1 cellular context compared by ENCODE assay signal in the genomic region with DNA sequence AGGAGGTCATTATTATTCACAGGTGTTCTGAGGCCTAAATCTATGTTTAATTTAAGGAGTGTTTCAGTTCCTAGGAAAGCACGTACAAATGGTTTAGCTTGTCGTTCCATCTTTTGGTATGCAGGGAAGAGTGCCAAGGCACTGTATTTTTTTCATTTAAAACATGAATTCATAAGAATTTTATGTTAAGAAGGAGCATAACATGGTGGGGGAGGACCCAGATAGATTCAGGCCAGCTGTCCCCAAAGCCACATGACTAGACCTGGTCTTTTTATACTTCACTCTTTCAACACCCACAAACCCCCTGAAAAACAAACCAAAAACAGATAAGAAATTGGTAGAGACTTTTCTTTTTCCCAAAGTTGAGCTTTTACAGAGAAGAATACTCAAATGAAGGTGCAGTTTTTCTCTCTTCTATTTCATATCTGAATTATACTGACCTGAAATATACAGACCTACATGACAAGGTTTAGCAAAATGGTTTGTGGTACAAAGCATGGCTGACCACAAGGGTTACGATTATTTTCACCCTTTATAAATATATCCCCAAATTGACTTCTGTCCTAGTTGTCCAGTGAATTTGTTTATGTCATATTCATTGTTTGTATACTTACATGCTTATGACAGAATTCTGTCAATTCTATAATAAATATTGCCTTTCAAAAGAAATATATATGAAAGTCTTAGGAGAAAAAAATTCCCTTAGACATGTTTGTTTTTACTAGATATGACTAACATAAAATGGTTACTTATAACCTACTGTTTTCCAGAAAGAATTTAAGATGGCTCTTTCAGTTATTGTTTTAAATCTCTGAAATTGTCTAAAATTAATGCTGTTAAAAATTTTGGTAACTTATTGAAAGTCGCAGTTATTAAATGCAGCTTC.
TF ChIP-seq lines count a peak whose summit lies in the region.

No MANE protein-coding gene starts in this region.

TF ChIP-seq in GM12878, 131 proteins besides CTCF, POLR2A, EP300 and RAD21:
- TF ChIP-seq MTA3 (IDR thresholded peaks at IDR 0.05; ENCODE audit: borderline replicate concordance, low read length) (no peak), PML (IDR thresholded peaks at IDR 0.05; ENCODE audit: low read length) (no peak), RAD51 (IDR thresholded peaks at IDR 0.05) (peak; percentile 84), NR2F1 (conservative IDR thresholded peaks at IDR 0.05) (peak; percentile 35; the same call in 1 of the 2 replicates), RUNX3 (IDR thresholded peaks at IDR 0.05; ENCODE audit: low read length) (peak; percentile 60; the same call in 1 of the 2 replicates), TARDBP (IDR thresholded peaks at IDR 0.05; ENCODE audit: borderline replicate concordance) (no peak), CEBPB (IDR thresholded peaks at IDR 0.05; ENCODE audit: borderline replicate concordance in 1 of 2, low read depth in 2 of 2, low read length in 2 of 2) (no peak)
- TF ChIP-seq, protein P1, sequence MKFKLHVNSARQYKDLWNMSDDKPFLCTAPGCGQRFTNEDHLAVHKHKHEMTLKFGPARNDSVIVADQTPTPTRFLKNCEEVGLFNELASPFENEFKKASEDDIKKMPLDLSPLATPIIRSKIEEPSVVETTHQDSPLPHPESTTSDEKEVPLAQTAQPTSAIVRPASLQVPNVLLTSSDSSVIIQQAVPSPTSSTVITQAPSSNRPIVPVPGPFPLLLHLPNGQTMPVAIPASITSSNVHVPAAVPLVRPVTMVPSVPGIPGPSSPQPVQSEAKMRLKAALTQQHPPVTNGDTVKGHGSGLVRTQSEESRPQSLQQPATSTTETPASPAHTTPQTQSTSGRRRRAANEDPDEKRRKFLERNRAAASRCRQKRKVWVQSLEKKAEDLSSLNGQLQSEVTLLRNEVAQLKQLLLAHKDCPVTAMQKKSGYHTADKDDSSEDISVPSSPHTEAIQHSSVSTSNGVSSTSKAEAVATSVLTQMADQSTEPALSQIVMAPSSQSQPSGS (IDR thresholded peaks at IDR 0.05; ENCODE audit: low read length): no peak; the same call in 1 of the 2 replicates
TF ChIP-seq in GM12878: peak in this region for 3.
